1 cellular context compared by ENCODE assay signal in the genomic region with DNA sequence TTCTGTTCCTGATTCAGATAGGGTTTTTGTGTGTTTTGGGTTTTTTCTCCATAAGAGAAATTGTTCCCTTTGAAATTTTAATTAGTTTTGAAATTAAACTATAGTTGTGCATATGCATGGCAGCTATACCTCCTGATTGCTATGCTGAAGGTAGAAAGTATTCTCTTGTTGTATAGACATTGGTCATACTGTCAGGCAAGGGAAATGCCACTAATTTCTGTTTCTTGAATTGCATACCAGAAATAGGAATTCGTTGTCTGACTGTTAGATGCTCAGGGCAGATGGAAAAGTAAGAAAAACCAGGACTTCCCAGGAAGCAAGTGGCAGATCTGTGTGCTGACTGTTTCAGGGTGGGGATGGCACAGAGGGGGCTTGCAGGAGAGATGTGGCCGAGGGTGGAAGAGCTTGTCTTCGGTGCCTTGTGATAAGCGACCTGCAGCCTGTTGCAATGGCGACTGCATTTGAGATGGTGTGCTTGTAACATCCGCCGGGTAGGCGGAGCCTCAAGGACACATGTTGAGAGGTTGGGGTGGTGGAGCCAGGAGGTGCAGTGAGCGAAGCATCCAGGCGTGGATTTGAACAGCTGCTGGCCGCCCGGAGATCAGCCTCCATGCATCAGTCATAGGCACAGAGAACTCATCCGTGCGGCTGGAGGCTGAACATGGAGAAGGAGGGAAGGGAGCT.
TF ChIP-seq lines count a peak whose summit lies in the region.

No MANE protein-coding gene starts in this region.

TF ChIP-seq in K562, 482 proteins besides CTCF, POLR2A, EP300 and RAD21 (continued from another document and continues in another):
- TF ChIP-seq, protein P1, sequence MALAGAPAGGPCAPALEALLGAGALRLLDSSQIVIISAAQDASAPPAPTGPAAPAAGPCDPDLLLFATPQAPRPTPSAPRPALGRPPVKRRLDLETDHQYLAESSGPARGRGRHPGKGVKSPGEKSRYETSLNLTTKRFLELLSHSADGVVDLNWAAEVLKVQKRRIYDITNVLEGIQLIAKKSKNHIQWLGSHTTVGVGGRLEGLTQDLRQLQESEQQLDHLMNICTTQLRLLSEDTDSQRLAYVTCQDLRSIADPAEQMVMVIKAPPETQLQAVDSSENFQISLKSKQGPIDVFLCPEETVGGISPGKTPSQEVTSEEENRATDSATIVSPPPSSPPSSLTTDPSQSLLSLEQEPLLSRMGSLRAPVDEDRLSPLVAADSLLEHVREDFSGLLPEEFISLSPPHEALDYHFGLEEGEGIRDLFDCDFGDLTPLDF (CRISPR knock-in tag; IDR thresholded peaks at IDR 0.05), result peak; percentile 26; the same call in 1 of the 2 replicates
- TF ChIP-seq TCF3 (CRISPR knock-in tag; IDR thresholded peaks at IDR 0.05) (peak; percentile 28; the same call in 1 of the 2 replicates), SRSF9 (IDR thresholded peaks at IDR 0.05; ENCODE audit: borderline replicate concordance, low read depth, low read length) (no peak), LCOR (CRISPR knock-in tag; IDR thresholded peaks at IDR 0.05) (no peak), ZNF639 (CRISPR knock-in tag; conservative IDR thresholded peaks at IDR 0.05 in 1 of 2, IDR thresholded peaks at IDR 0.05 in 1 of 2) (peak in 1 of 2 experiments; percentile 68; a peak in 1 of 4 replicates), GATAD2B (IDR thresholded peaks at IDR 0.05; ENCODE audit: borderline replicate concordance) (peak; percentile 50; the same call in 1 of the 2 replicates), E2F6 (IDR thresholded peaks at IDR 0.05; ENCODE audit: borderline replicate concordance in 1 of 2, extremely low read depth in 1 of 2, insufficient read depth in 1 of 2, insufficient read length in 1 of 2, low read depth in 1 of 2, low read length in 1 of 2, poor library complexity in 1 of 2, severe bottlenecking in 1 of 2) (peak; percentile 70 to 74), NFYB (IDR thresholded peaks at IDR 0.05; ENCODE audit: extremely low read depth, insufficient read length) (no peak), RFX1 (IDR thresholded peaks at IDR 0.05) (peak; percentile 55; the same call in 1 of the 2 replicates), EHMT2 (IDR thresholded peaks at IDR 0.05) (peak; percentile 66; the same call in 1 of the 2 replicates), MTA2 (IDR thresholded peaks at IDR 0.05; ENCODE audit: low read depth) (0 out of 2 replicates have a peak, but pooled peaks have one; percentile 6), ZNF347 (CRISPR knock-in tag; IDR thresholded peaks at IDR 0.05; ENCODE audit: low read depth) (no peak), MLLT1 (IDR thresholded peaks at IDR 0.05) (peak in 1 of 2 experiments; percentile 56; a peak in 1 of 4 replicates), ZC3H11A (IDR thresholded peaks at IDR 0.05; ENCODE audit: low read depth, low read length) (no peak), ZNF785 (CRISPR knock-in tag; IDR thresholded peaks at IDR 0.05) (no peak), NEUROD1 (IDR thresholded peaks at IDR 0.05; ENCODE audit: borderline replicate concordance, low read depth, low read length, partially characterized antibody) (peak; percentile 58), CTBP1 (IDR thresholded peaks at IDR 0.05; ENCODE audit: borderline replicate concordance) (peak; percentile 90), KDM5B (IDR thresholded peaks at IDR 0.05; ENCODE audit: insufficient replicate concordance, low read depth, low read length) (peak; percentile 54), ZFP36 (IDR thresholded peaks at IDR 0.05; ENCODE audit: low read depth, low read length, partially characterized antibody) (peak; percentile 14), ZBTB7A (IDR thresholded peaks at IDR 0.05; ENCODE audit: borderline replicate concordance, control insufficient read depth, low read depth, low read length) (no peak), NR1H2 (CRISPR knock-in tag; IDR thresholded peaks at IDR 0.05) (no peak), ZNF586 (CRISPR knock-in tag; conservative IDR thresholded peaks at IDR 0.05) (no peak), ZNF766 (CRISPR knock-in tag; conservative IDR thresholded peaks at IDR 0.05) (no peak), NFATC3 (IDR thresholded peaks at IDR 0.05) (no peak), NONO (IDR thresholded peaks at IDR 0.05; ENCODE audit: low read depth in 2 of 2, low read length in 1 of 2) (no peak), BMI1 (IDR thresholded peaks at IDR 0.05; ENCODE audit: low read length) (no peak), PHF8 (IDR thresholded peaks at IDR 0.05; ENCODE audit: borderline replicate concordance, low read length) (peak; percentile 38; the same call in 1 of the 2 replicates), HIVEP1 (CRISPR knock-in tag; IDR thresholded peaks at IDR 0.05) (0 out of 2 replicates have a peak, but pooled peaks have one; percentile 15), GABPB1 (CRISPR knock-in tag; IDR thresholded peaks at IDR 0.05) (0 out of 2 replicates have a peak, but pooled peaks have one; percentile 38), NR2F6 (CRISPR knock-in tag; IDR thresholded peaks at IDR 0.05) (no peak), MXI1 (IDR thresholded peaks at IDR 0.05; ENCODE audit: low read depth, low read length) (peak; percentile 33; the same call in 1 of the 2 replicates), BCL6 (CRISPR knock-in tag; IDR thresholded peaks at IDR 0.05) (no peak), ETV1 (tag; conservative IDR thresholded peaks at IDR 0.05; ENCODE audit: low read depth) (peak; percentile 55; the same call in 1 of the 2 replicates), SRF (CRISPR knock-in tag; IDR thresholded peaks at IDR 0.05) (no peak), CXXC5 (CRISPR knock-in tag; IDR thresholded peaks at IDR 0.05) (peak; percentile 67), TRIM24 (IDR thresholded peaks at IDR 0.05) (0 out of 4 replicates have a peak, but pooled peaks of 1 of the 2 experiments have one; percentile 43), MYC (IDR thresholded peaks at IDR 0.05; ENCODE audit: low read depth, low read length) (peak; percentile 97), MYC (CRISPR knock-in tag; IDR thresholded peaks at IDR 0.05; ENCODE audit: borderline replicate concordance, low read depth) (no peak), MIER1 (IDR thresholded peaks at IDR 0.05; ENCODE audit: low read depth) (no peak), TBP (optimal IDR thresholded peaks at IDR 0.05; ENCODE audit: low read depth, low read length) (peak; percentile 66), SP1 (CRISPR knock-in tag; IDR thresholded peaks at IDR 0.05) (0 out of 2 replicates have a peak, but pooled peaks have one; percentile 18), NFXL1 (CRISPR knock-in tag; IDR thresholded peaks at IDR 0.05) (no peak), ZNF384 (IDR thresholded peaks at IDR 0.05; ENCODE audit: low read depth, low read length) (no peak), DPF2 (IDR thresholded peaks at IDR 0.05) (peak; percentile 73), NFE2L1 (tag; IDR thresholded peaks at IDR 0.05; ENCODE audit: borderline replicate concordance, low read depth) (no peak), CBX2 (IDR thresholded peaks at IDR 0.05; ENCODE audit: insufficient read depth, low read length, poor library complexity, severe bottlenecking) (no peak), RBFOX2 (IDR thresholded peaks at IDR 0.05; ENCODE audit: low read depth, low read length) (peak; percentile 80), HNRNPUL1 (IDR thresholded peaks at IDR 0.05; ENCODE audit: low read length) (no peak), HDGF (IDR thresholded peaks at IDR 0.05) (peak; percentile 90), POLR3A (IDR thresholded peaks at IDR 0.05; ENCODE audit: borderline replicate concordance, extremely low read depth, insufficient read depth, insufficient read length) (no peak), JUND (IDR thresholded peaks at IDR 0.05; ENCODE audit: borderline replicate concordance, low read depth, low read length) (peak; percentile 57), JUND (tag; IDR thresholded peaks at IDR 0.05; ENCODE audit: borderline replicate concordance, low read depth, low read length) (peak; percentile 76; the same call in 1 of the 3 replicates), TAF1 (IDR thresholded peaks at IDR 0.05; ENCODE audit: control insufficient read depth, extremely low read depth, insufficient read depth, low read length, severe bottlenecking) (peak; percentile 54), RBM17 (IDR thresholded peaks at IDR 0.05; ENCODE audit: borderline replicate concordance, low read depth, low read length) (no peak), MYNN (IDR thresholded peaks at IDR 0.05) (peak; percentile 30; the same call in 1 of the 2 replicates), MYNN (CRISPR knock-in tag; IDR thresholded peaks at IDR 0.05) (no peak), GABPA (tag; conservative IDR thresholded peaks at IDR 0.05; ENCODE audit: low read depth) (peak; percentile 50; the same call in 1 of the 2 replicates), SPI1 (IDR thresholded peaks at IDR 0.05; ENCODE audit: borderline replicate concordance, low read depth, low read length) (no peak), SIN3A (IDR thresholded peaks at IDR 0.05; ENCODE audit: borderline replicate concordance in 2 of 2, control insufficient read depth in 1 of 2, low read depth in 2 of 2, low read length in 2 of 2) (peak; percentile 71 to 83; a peak in 2 of 4 replicates), ZEB2 (IDR thresholded peaks at IDR 0.05) (0 out of 2 replicates have a peak, but pooled peaks have one; percentile 33), TEAD1 (CRISPR knock-in tag; IDR thresholded peaks at IDR 0.05) (peak; percentile 32 to 37; a peak in 1 of 4 replicates), CBFB (CRISPR knock-in tag; IDR thresholded peaks at IDR 0.05) (no peak), SMAD4 (CRISPR knock-in tag; conservative IDR thresholded peaks at IDR 0.05) (peak; percentile 36; the same call in 1 of the 2 replicates), TAF7 (tag; IDR thresholded peaks at IDR 0.05) (0 out of 2 replicates have a peak, but pooled peaks have one; percentile 29), ETV5 (CRISPR knock-in tag; IDR thresholded peaks at IDR 0.05; ENCODE audit: low read depth) (peak; percentile 72; the same call in 1 of the 2 replicates), HMBOX1 (IDR thresholded peaks at IDR 0.05) (no peak; the same call in 1 of the 2 replicates), RAD51 (IDR thresholded peaks at IDR 0.05; ENCODE audit: borderline replicate concordance, low read depth) (peak; percentile 21; the same call in 1 of the 2 replicates), CCNT2 (IDR thresholded peaks at IDR 0.05; ENCODE audit: borderline replicate concordance, extremely low read depth, insufficient read length, low read depth, low read length) (no peak), TAF9B (IDR thresholded peaks at IDR 0.05; ENCODE audit: partially characterized antibody) (peak; percentile 66), RBM14 (IDR thresholded peaks at IDR 0.05; ENCODE audit: borderline replicate concordance, insufficient read depth, low read depth, low read length) (no peak)
- TF ChIP-seq, protein P2, sequence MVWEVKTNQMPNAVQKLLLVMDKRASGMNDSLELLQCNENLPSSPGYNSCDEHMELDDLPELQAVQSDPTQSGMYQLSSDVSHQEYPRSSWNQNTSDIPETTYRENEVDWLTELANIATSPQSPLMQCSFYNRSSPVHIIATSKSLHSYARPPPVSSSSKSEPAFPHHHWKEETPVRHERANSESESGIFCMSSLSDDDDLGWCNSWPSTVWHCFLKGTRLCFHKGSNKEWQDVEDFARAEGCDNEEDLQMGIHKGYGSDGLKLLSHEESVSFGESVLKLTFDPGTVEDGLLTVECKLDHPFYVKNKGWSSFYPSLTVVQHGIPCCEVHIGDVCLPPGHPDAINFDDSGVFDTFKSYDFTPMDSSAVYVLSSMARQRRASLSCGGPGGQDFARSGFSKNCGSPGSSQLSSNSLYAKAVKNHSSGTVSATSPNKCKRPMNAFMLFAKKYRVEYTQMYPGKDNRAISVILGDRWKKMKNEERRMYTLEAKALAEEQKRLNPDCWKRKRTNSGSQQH (CRISPR knock-in tag; IDR thresholded peaks at IDR 0.05), result 0 out of 2 replicates have a peak, but pooled peaks have one; percentile 16
- TF ChIP-seq, protein P3, sequence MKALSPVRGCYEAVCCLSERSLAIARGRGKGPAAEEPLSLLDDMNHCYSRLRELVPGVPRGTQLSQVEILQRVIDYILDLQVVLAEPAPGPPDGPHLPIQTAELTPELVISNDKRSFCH (CRISPR knock-in tag; IDR thresholded peaks at IDR 0.05), result no peak
- TF ChIP-seq, protein P3 (tag; IDR thresholded peaks at IDR 0.05), result peak; percentile 47; the same call in 1 of the 2 replicates
